ENCODE assay signal across 12 cellular contexts in genomic region chr4:144591401-144591800, GRCh38. TPM values are rescaled to one million over a fixed set of nuclear protein-coding genes. Genes with fewer than 3 reads are reported as not detected.
A peak's percentile ranks its signal among the peaks of the same experiment; 100 is the strongest.
DNase-seq lines count a peak whose midpoint lies in the region; ATAC-seq, FAIRE-seq and TF ChIP-seq lines count a peak whose summit lies in the region.
"Had no signal": no experiment of that assay in that cellular context is flagged by ENCODE, and none has a peak within 500 bp of the region (broad histone marks: within the 10 kb centered on the region; RNA-seq: fewer than 3 reads in every experiment).

No MANE protein-coding gene starts in this region.

- CTCF ChIA-PET in A549 (lab: Yijun Ruan, JAX) = no interaction called here

- H3K4me3 Mint-ChIP-seq in nephron progenitor cell = no peak overlapping the region
- H3K4me3 Mint-ChIP-seq: activated B cell treated with CpG ODN at 0.5 μM for 24 hours; CD8-positive, alpha-beta memory T cell; immature natural killer cell had no signal

- WGBS in A549 (ENCODE audit: missing lambda C conversion rate) = 0% methylated on average over 2 of the region's 2 CpGs

- POLR2A ChIA-PET in A549 (lab: Yijun Ruan, JAX) = no interaction called here

- TF ChIP-seq CTCF in A549 (IDR thresholded peaks at IDR 0.05) (no peak), fibroblast of villous mesenchyme (IDR thresholded peaks at IDR 0.05; ENCODE audit: insufficient read depth, low read depth, low read length) (no peak), ascending aorta (IDR thresholded peaks at IDR 0.05) (no peak), nephron progenitor cell (IDR thresholded peaks at IDR 0.05) (no peak)

- DNase-seq in A549 (ENCODE audit: low read depth in 1 of 2, low spot score in 1 of 2) (peak in 1 of 2 experiments; percentile 48), HK-2 (ENCODE audit: unreplicated experiment) (peak; percentile 11), RPMI7951 (ENCODE audit: low read depth) (peak; percentile 31), fibroblast of villous mesenchyme (ENCODE audit: low read depth) (peak; percentile 88), ascending aorta (ENCODE audit: low spot score in 2 of 2) (no peak), nephron progenitor cell (no peak)
- DNase-seq: activated B cell treated with CpG ODN at 0.5 μM for 24 hours; CD8-positive, alpha-beta memory T cell; immature natural killer cell; substantia nigra had no signal

- H3K27ac ChIP-seq in A549 = peak overlapping the region; percentile 66 to 70; a peak in 5 of 6 replicates
- H3K27ac ChIP-seq in ascending aorta = no peak overlapping the region

- H3K27me3 Mint-ChIP-seq in nephron progenitor cell (ENCODE audit: low read depth, poor library complexity) = no peaks in the 10 kb centered on the region
- H3K27me3 Mint-ChIP-seq: activated B cell treated with CpG ODN at 0.5 μM for 24 hours; CD8-positive, alpha-beta memory T cell had no signal

- H3K36me3 Mint-ChIP-seq in nephron progenitor cell (ENCODE audit: low read depth) = peaks cover 21% of the 10 kb centered on the region
- H3K36me3 Mint-ChIP-seq: CD8-positive, alpha-beta memory T cell had no signal

- H3K4me1 ChIP-seq in A549 = peaks cover 17% of the 10 kb centered on the region
- no peaks in the 10 kb centered on the region for H3K4me1 ChIP-seq in ascending aorta

- H3K9me3 ChIP-seq in A549 (no peaks in the 10 kb centered on the region), ascending aorta (no peaks in the 10 kb centered on the region)

- intact Hi-C loops in ascending aorta (cut with DNase I) = no loop called here

- TF ChIP-seq POLR2A in A549 (IDR thresholded peaks at IDR 0.05; ENCODE audit: low read length) = no peak
- no peak for TF ChIP-seq POLR2A in GM18505 (IDR thresholded peaks at IDR 0.05; ENCODE audit: borderline replicate concordance, extremely low read depth, insufficient read depth, insufficient read length)

- TF ChIP-seq EP300 in A549 (IDR thresholded peaks at IDR 0.05) = no peak

- TF ChIP-seq RAD21 in A549 (conservative IDR thresholded peaks at IDR 0.05 in 1 of 2, IDR thresholded peaks at IDR 0.05 in 1 of 2) = no peak

- H3K4me1 Mint-ChIP-seq in nephron progenitor cell = no peaks in the 10 kb centered on the region
- H3K4me1 Mint-ChIP-seq: activated B cell treated with CpG ODN at 0.5 μM for 24 hours; CD8-positive, alpha-beta memory T cell; immature natural killer cell had no signal

- H3K4me3 ChIP-seq in A549 (no peak overlapping the region), fibroblast of villous mesenchyme (ENCODE audit: low read depth, low read length) (no peak overlapping the region), ascending aorta (no peak overlapping the region)

- H3K27me3 ChIP-seq in ascending aorta = no peaks in the 10 kb centered on the region

- ATAC-seq in A549 (peak; percentile 74 to 76), GM18505 (IDR thresholded peaks at IDR 0.05; ENCODE audit: unreplicated experiment) (no peak), HG03432 (IDR thresholded peaks at IDR 0.05; ENCODE audit: unreplicated experiment) (no peak)

- peak overlapping the region; percentile 64 for H3K4me2 ChIP-seq in A549

- no peak for FAIRE-seq in A549 (lab: Jason Lieb, UNC)

- H3K27ac Mint-ChIP-seq in nephron progenitor cell = no peak overlapping the region
- H3K27ac Mint-ChIP-seq: activated B cell treated with CpG ODN at 0.5 μM for 24 hours; CD8-positive, alpha-beta memory T cell; immature natural killer cell had no signal

- peaks cover 32% of the 10 kb centered on the region for H3K9me3 Mint-ChIP-seq in nephron progenitor cell

- H3K36me3 ChIP-seq in ascending aorta = no peaks in the 10 kb centered on the region

TF ChIP-seq in A549, 52 proteins besides CTCF, POLR2A, EP300 and RAD21:
- no peak for TF ChIP-seq MAFK (IDR thresholded peaks at IDR 0.05; ENCODE audit: partially characterized antibody)
- no peak for TF ChIP-seq RNF2 (IDR thresholded peaks at IDR 0.05; ENCODE audit: borderline replicate concordance, low read depth)
- TF ChIP-seq USF2 (IDR thresholded peaks at IDR 0.05) = no peak
- TF ChIP-seq HOXB13 (CRISPR knock-in tag; IDR thresholded peaks at IDR 0.05; ENCODE audit: low read depth) = no peak
- TF ChIP-seq ESRRA (IDR thresholded peaks at IDR 0.05; ENCODE audit: borderline replicate concordance, low read length) = no peak
- no peak for TF ChIP-seq CBX2 (IDR thresholded peaks at IDR 0.05; ENCODE audit: borderline replicate concordance, low read depth)
- TF ChIP-seq ATOH8 (CRISPR knock-in tag; IDR thresholded peaks at IDR 0.05; ENCODE audit: low read depth) = no peak
- TF ChIP-seq FOXS1 (CRISPR knock-in tag; IDR thresholded peaks at IDR 0.05) = no peak
- TF ChIP-seq NR3C1 (IDR thresholded peaks at IDR 0.05) = no peak
- TF ChIP-seq SMC3 (IDR thresholded peaks at IDR 0.05) = no peak
- TF ChIP-seq ZSCAN20 (CRISPR knock-in tag; IDR thresholded peaks at IDR 0.05) = no peak
- no peak for TF ChIP-seq TFCP2L1 (CRISPR knock-in tag; IDR thresholded peaks at IDR 0.05)

RNA-seq across cellular contexts. Expression of gene HHIP, which starts 54.6 kb away (rescaled TPM):
- polyA plus RNA-seq in A549 (2011; rRNA removed) (0.93 and 1.6 TPM in 2 replicates), A549 (2017; fragmentation: RNase III; extraction: RNeasy Plus Mini Kit Qiagen cat#74134 plus additional on column Dnase treatment) (0.45 to 1.2 TPM (median 1.0 TPM) in 3 replicates)
- 0.16 and 0.30 TPM in 2 replicates for polyA plus RNA-seq in A549 (2012; cell fraction: cytosol; rRNA removed)
- 0.26 and 0.40 TPM in 2 replicates for polyA plus RNA-seq in A549 (2012; cell fraction: nucleus; rRNA removed)
- 0.29 and 1.8 TPM in 2 replicates for polyA minus RNA-seq in A549 (2011; rRNA and poly(A)+ RNA removed)
- total RNA-seq in RPMI7951 (2014; rRNA removed; shearing (Covaris generic)) = 0.49 and 0.96 TPM in 2 replicates
- total RNA-seq in fibroblast of villous mesenchyme (0.64 and 1.7 TPM in 2 replicates), ascending aorta (2.2 TPM)
- total RNA-seq: activated B cell treated with CpG ODN at 0.5 μM for 24 hours; CD8-positive, alpha-beta memory T cell had no signal
- polyA plus RNA-seq: CD8-positive, alpha-beta memory T cell; immature natural killer cell had no signal

Comparison
In these comparisons a context has a peak if more than half of its experiments do, and no peak if none do; other contexts are left out.
1. ATAC-seq: peak in A549 (2 of 2); none in GM18505 (single experiment) and HG03432 (single experiment).
2. DNase-seq: peak in HK-2 (single experiment), RPMI7951 (single experiment) and fibroblast of villous mesenchyme (single experiment); none in ascending aorta (0 of 2) and nephron progenitor cell (single experiment).
3. H3K27ac ChIP-seq: peak in A549 (2 of 2); none in ascending aorta (0 of 2).